8 cellular contexts compared by ENCODE assay signal in genomic region chr2:113248997-113249770, GRCh38. TPM values are rescaled to one million over a fixed set of nuclear protein-coding genes. Genes with fewer than 3 reads are reported as not detected.
DNase-seq lines count a peak whose midpoint lies in the region; ATAC-seq and TF ChIP-seq lines count a peak whose summit lies in the region.

No MANE protein-coding gene starts in this region.

- peak; percentile 96 for TF ChIP-seq CTCF in AG04450 (IDR thresholded peaks at IDR 0.05; ENCODE audit: low read depth, low read length)
- TF ChIP-seq CTCF in MM.1S (IDR thresholded peaks at IDR 0.05; ENCODE audit: low read length) = peak; percentile 95
- peak; percentile 94 for TF ChIP-seq CTCF in SU-DHL-6 (IDR thresholded peaks at IDR 0.05; ENCODE audit: insufficient read depth, low read length, poor library complexity, severe bottlenecking)
- peak; percentile 99 for TF ChIP-seq CTCF in cardiac muscle cell (IDR thresholded peaks at IDR 0.05; ENCODE audit: low read depth, low read length)
- TF ChIP-seq CTCF in psoas muscle (IDR thresholded peaks at IDR 0.05) = peak; percentile 90
- TF ChIP-seq CTCF in uterus (IDR thresholded peaks at IDR 0.05) = peak; percentile 81 to 87 (median 85)

- H3K36me3 ChIP-seq in MM.1S (replicated peaks; ENCODE audit: insufficient read depth, low read length) (no peaks in the 10 kb centered on the region), SU-DHL-6 (ENCODE audit: low read length) (no peaks in the 10 kb centered on the region), cardiac muscle cell (no peaks in the 10 kb centered on the region), psoas muscle (ENCODE audit: insufficient read depth in 1 of 2, low read depth in 1 of 2) (no peaks in the 10 kb centered on the region), uterus (no peaks in the 10 kb centered on the region)

- H3K4me3 ChIP-seq in AG04450 (ENCODE audit: low read depth, low read length) = no peak overlapping the region
- no peak overlapping the region for H3K4me3 ChIP-seq in MM.1S (ENCODE audit: low read length)
- no peak overlapping the region for H3K4me3 ChIP-seq in SU-DHL-6 (ENCODE audit: insufficient read depth, low read length, poor library complexity, severe bottlenecking)
- no peak overlapping the region for H3K4me3 ChIP-seq in cardiac muscle cell
- H3K4me3 ChIP-seq in psoas muscle = no peak overlapping the region
- H3K4me3 ChIP-seq in uterus = no peak overlapping the region

- H2AFZ ChIP-seq in MM.1S (ENCODE audit: low read length) = peak overlapping the region; percentile 64
- H2AFZ ChIP-seq in SU-DHL-6 (ENCODE audit: low read depth, low read length, severe bottlenecking) = no peak overlapping the region

- intact Hi-C loops in psoas muscle (cut with DNase I) (loop anchor here (1.0 to 5.0 kb wide), 3 partner anchors 47 to 122 kb away; no protein-coding TSS in a partner anchor), uterus (cut with DNase I; ENCODE audit: low total_unique reads) (loop anchor here (10.0 kb wide), 1 partner anchor 146 kb away; no protein-coding TSS in a partner anchor)

- CTCF ChIA-PET in AG04450 (lab: Charles Lee) = interaction anchor here (0.7 to 10.2 kb wide), 30 partner anchors 9 to 774 kb away, joined by 3 to 80 read pairs (median 5); no protein-coding TSS in a partner anchor

- H3K79me2 ChIP-seq in MM.1S (ENCODE audit: low read length) = no peaks in the 10 kb centered on the region
- no peaks in the 10 kb centered on the region for H3K79me2 ChIP-seq in SU-DHL-6 (ENCODE audit: insufficient read depth, low read length)

- H3K27ac ChIP-seq in AG04450 (ENCODE audit: low read depth, low read length) = no peak overlapping the region
- H3K27ac ChIP-seq in MM.1S (ENCODE audit: low read length) = no peak overlapping the region
- H3K27ac ChIP-seq in SU-DHL-6 (ENCODE audit: low read depth, low read length) = no peak overlapping the region
- H3K27ac ChIP-seq in cardiac muscle cell = no peak overlapping the region
- no peak overlapping the region for H3K27ac ChIP-seq in psoas muscle
- no peak overlapping the region for H3K27ac ChIP-seq in uterus

- no peaks in the 10 kb centered on the region for H3K27me3 ChIP-seq in AG04450 (ENCODE audit: control insufficient read depth, insufficient read depth, low read length)
- no peaks in the 10 kb centered on the region for H3K27me3 ChIP-seq in MM.1S (replicated peaks; ENCODE audit: insufficient read depth, low read length)
- no peaks in the 10 kb centered on the region for H3K27me3 ChIP-seq in SU-DHL-6 (ENCODE audit: low read length)
- H3K27me3 ChIP-seq in cardiac muscle cell = peaks cover 5% of the 10 kb centered on the region
- H3K27me3 ChIP-seq in psoas muscle (ENCODE audit: insufficient read depth in 3 of 3, low read length in 2 of 3) = peaks cover 0 to 2% (median 0%) of the 10 kb centered on the region in 3 donors
- H3K27me3 ChIP-seq in uterus = no peaks in the 10 kb centered on the region

- H3K4me1 Mint-ChIP-seq in activated naive CD8-positive, alpha-beta T cell treated with anti-CD3 and anti-CD28 coated beads, Interleukin-2, amount 10 ng/mL, durations not matched to agents 7 days and 5 days = peaks cover 48% of the 10 kb centered on the region

- H3K4me3 Mint-ChIP-seq in activated naive CD8-positive, alpha-beta T cell treated with anti-CD3 and anti-CD28 coated beads, Interleukin-2, amount 10 ng/mL, durations not matched to agents 7 days and 5 days = no peak overlapping the region

- no peak for TF ChIP-seq POLR2A in uterus (IDR thresholded peaks at IDR 0.05)

- no peak overlapping the region; the same call in 1 of the 2 replicates for H3K4me2 ChIP-seq in MM.1S (ENCODE audit: low read depth, low read length)
- no peak overlapping the region for H3K4me2 ChIP-seq in SU-DHL-6 (ENCODE audit: low read depth, low read length, poor library complexity, severe bottlenecking)

- H3K9me3 ChIP-seq in AG04450 (ENCODE audit: control insufficient read depth, insufficient read depth, low read length) (no peaks in the 10 kb centered on the region), MM.1S (replicated peaks; ENCODE audit: insufficient read depth, low read length) (no peaks in the 10 kb centered on the region), SU-DHL-6 (ENCODE audit: insufficient read depth, low read length) (no peaks in the 10 kb centered on the region), cardiac muscle cell (ENCODE audit: low read depth) (no peaks in the 10 kb centered on the region), psoas muscle (no peaks in the 10 kb centered on the region), uterus (no peaks in the 10 kb centered on the region)

- no peaks in the 10 kb centered on the region for H3K4me1 ChIP-seq in MM.1S (ENCODE audit: low read length)
- H3K4me1 ChIP-seq in cardiac muscle cell (ENCODE audit: low read depth) = no peaks in the 10 kb centered on the region
- no peaks in the 10 kb centered on the region for H3K4me1 ChIP-seq in psoas muscle
- no peaks in the 10 kb centered on the region for H3K4me1 ChIP-seq in uterus

- peaks cover 15% of the 10 kb centered on the region for H3K36me3 Mint-ChIP-seq in activated naive CD8-positive, alpha-beta T cell treated with anti-CD3 and anti-CD28 coated beads, Interleukin-2, amount 10 ng/mL, durations not matched to agents 7 days and 5 days

- 36 to 39% (median 36%) methylated on average over 10 of the region's 10 CpGs for WGBS in psoas muscle, 3 donors

- H3K9me2 ChIP-seq in MM.1S (replicated peaks; ENCODE audit: insufficient read depth, low read length) (no peaks in the 10 kb centered on the region), SU-DHL-6 (replicated peaks; ENCODE audit: insufficient read depth, low read length) (no peaks in the 10 kb centered on the region)

- POLR2A ChIA-PET in AG04450 (lab: Yijun Ruan, JAX) = no interaction called here
- POLR2A ChIA-PET in activated naive CD8-positive, alpha-beta T cell treated with anti-CD3 and anti-CD28 coated beads, Interleukin-2, amount 10 ng/mL, durations not matched to agents 7 days and 5 days (lab: Charles Lee) = interaction anchor here (0.6 to 2.0 kb wide), 6 partner anchors 14 to 556 kb away, joined by 3 to 8 read pairs (median 3); no protein-coding TSS in a partner anchor

- no peaks in the 10 kb centered on the region for H3K27me3 Mint-ChIP-seq in activated naive CD8-positive, alpha-beta T cell treated with anti-CD3 and anti-CD28 coated beads, Interleukin-2, amount 10 ng/mL, durations not matched to agents 7 days and 5 days

- H3K27ac Mint-ChIP-seq in activated naive CD8-positive, alpha-beta T cell treated with anti-CD3 and anti-CD28 coated beads, Interleukin-2, amount 10 ng/mL, durations not matched to agents 7 days and 5 days = peak overlapping the region; percentile 81

- ATAC-seq in activated naive CD8-positive, alpha-beta T cell treated with anti-CD3 and anti-CD28 coated beads, Interleukin-2, amount 10 ng/mL, durations not matched to agents 7 days and 5 days (ENCODE audit: low read depth) = peak; percentile 41
- peak; percentile 73 to 93 (median 77) for ATAC-seq in psoas muscle

- no peaks in the 10 kb centered on the region for H3K9me3 Mint-ChIP-seq in activated naive CD8-positive, alpha-beta T cell treated with anti-CD3 and anti-CD28 coated beads, Interleukin-2, amount 10 ng/mL, durations not matched to agents 7 days and 5 days

- DNase-seq in AG04450 (ENCODE audit: low read depth, low spot score) (peak; percentile 42), GM19238 (ENCODE audit: insufficient read length, low spot score) (peak; percentile 72), MM.1S (peak; percentile 57), cardiac muscle cell (ENCODE audit: low read depth in 1 of 2, low spot score in 1 of 2) (peak; percentile 70 to 84), psoas muscle (peak; percentile 78 to 87), uterus (peak; percentile 65 to 71)
- DNase-seq in activated naive CD8-positive, alpha-beta T cell treated with anti-CD3 and anti-CD28 coated beads, Interleukin-2, amount 10 ng/mL, durations not matched to agents 7 days and 5 days = peak; percentile 81

- H4K20me1 ChIP-seq in MM.1S (ENCODE audit: insufficient read depth, low read length) (no peaks in the 10 kb centered on the region), SU-DHL-6 (ENCODE audit: low read depth, low read length) (no peaks in the 10 kb centered on the region)

- no peaks in the 10 kb centered on the region for H3F3A ChIP-seq in MM.1S (ENCODE audit: insufficient read depth, low read length)
- H3F3A ChIP-seq in SU-DHL-6 (ENCODE audit: insufficient read depth) = no peaks in the 10 kb centered on the region

- H3K9ac ChIP-seq in MM.1S (ENCODE audit: low read length) (no peak overlapping the region), SU-DHL-6 (ENCODE audit: low read length) (no peak overlapping the region)

RNA-seq across cellular contexts. Expression of gene PAX8, which starts 29.5 kb away (rescaled TPM):
- polyA plus RNA-seq in AG04450 (2011; rRNA removed) (1.2 TPM in 2 replicates), cardiac muscle cell (not detected in 2 replicates), psoas muscle (1 to 10 TPM in 1 of 3 donors, under 1 TPM in 2; 0.12 to 3.1 (median 0.78) TPM)
- 1.2 and 1.5 TPM in 2 replicates for polyA minus RNA-seq in AG04450 (2011; rRNA and poly(A)+ RNA removed)
- total RNA-seq in activated naive CD8-positive, alpha-beta T cell treated with anti-CD3 and anti-CD28 coated beads, Interleukin-2, amount 10 ng/mL, durations not matched to agents 7 days and 5 days = 1 to 10 TPM; 2.5 to 3.2 TPM
- total RNA-seq in cardiac muscle cell (not detected in 2 replicates), psoas muscle (under 1 TPM in 3 of 4 donors, not detected in 1; 0.19 to 0.36 (median 0.34) TPM), uterus (10 to 100 TPM in 1 of 4 donors, 1 to 10 TPM in 3; 2.8 to 23.9 (median 6.0) TPM)
